ENCODE assay signal across 1 cellular context in genomic region chrX:79715448-79715847, GRCh38.
A peak's percentile ranks its signal among the peaks of the same experiment; 100 is the strongest.
TF ChIP-seq lines count a peak whose summit lies in the region.

No MANE protein-coding gene starts in this region.

TF ChIP-seq in K562, 482 proteins besides CTCF, POLR2A, EP300 and RAD21 (continued from another document):
- TF ChIP-seq ZNF316 (IDR thresholded peaks at IDR 0.05) = peak; percentile 52; the same call in 1 of the 2 replicates
- peak; percentile 63 for TF ChIP-seq MAFF (IDR thresholded peaks at IDR 0.05; ENCODE audit: low read length)
- peak; percentile 22; the same call in 1 of the 2 replicates for TF ChIP-seq C11orf30 (IDR thresholded peaks at IDR 0.05; ENCODE audit: low read depth)
- TF ChIP-seq MAFK (IDR thresholded peaks at IDR 0.05; ENCODE audit: low read length) = peak; percentile 72
- TF ChIP-seq TCF7L2 (IDR thresholded peaks at IDR 0.05; ENCODE audit: low read depth, low read length) = no peak
- no peak for TF ChIP-seq STAT5B (CRISPR knock-in tag; IDR thresholded peaks at IDR 0.05)
TF ChIP-seq in K562: peak in this region for 5.
